In genomic region chr5:133704411-133704810, GRCh38 we compare ENCODE assay signal across 19 cellular contexts.
"Had no signal": no experiment of that assay in that cellular context is flagged by ENCODE, and none has a peak within 500 bp of the region (broad histone marks: within the 10 kb centered on the region; RNA-seq: fewer than 3 reads in every experiment).

No MANE protein-coding gene starts in this region.

- H3K9me3 ChIP-seq: SK-N-SH had no signal

- DNase-seq: KBM-7, MV-4-11, NCI-H1048, NCI-H1105, NCI-H1417, NCI-H1436 treated with DMSO at 0.1 percent for 48 hours, NCI-H1694 treated with DMSO at 0.1 percent for 48 hours, NCI-H1930, NCI-H2081, NCI-H2107, NCI-H2227 treated with DMSO at 0.1 percent for 48 hours, NCI-H510A, NCI-H524 treated with DMSO at 0.1 percent for 48 hours, NCI-H69, NCI-H774, Right ventricle myocardium superior, RPMI8226, SIG-M5 had no signal
